ENCODE assay signal across 12 cellular contexts in genomic region chr15:40357246-40357645, GRCh38. TPM values are rescaled to one million over a fixed set of nuclear protein-coding genes. Genes with fewer than 3 reads are reported as not detected.
DNase-seq lines count a peak whose midpoint lies in the region; ATAC-seq, FAIRE-seq and TF ChIP-seq lines count a peak whose summit lies in the region.
"Had no signal": no experiment of that assay in that cellular context is flagged by ENCODE, and none has a peak within 500 bp of the region (broad histone marks: within the 10 kb centered on the region; RNA-seq: fewer than 3 reads in every experiment).

No MANE protein-coding gene starts in this region.

- peak overlapping the region; percentile 81; the same call in 1 of the 2 replicates for H3K4me2 ChIP-seq in HepG2 (ENCODE audit: low read depth, low read length)

- H3K4me3 Mint-ChIP-seq in activated CD8-positive, alpha-beta T cell treated with anti-CD3 and anti-CD28 coated beads for 36 hours: peak overlapping the region; percentile 71
- peak overlapping the region; percentile 69 for H3K4me3 Mint-ChIP-seq in mesothelial cell of epicardium

- no TSS peak for BruUV-seq in HepG2 (replicated peaks; lab: Mats Ljungman, UMichigan)

- no peaks in the 10 kb centered on the region for H3K36me3 Mint-ChIP-seq in activated CD8-positive, alpha-beta T cell treated with anti-CD3 and anti-CD28 coated beads for 36 hours (ENCODE audit: low read depth)
- H3K36me3 Mint-ChIP-seq in mesothelial cell of epicardium: no peaks in the 10 kb centered on the region

- no peak overlapping the region for H2AFZ ChIP-seq in HepG2 (ENCODE audit: low read length)

- intact Hi-C loops in HepG2 (cut with micrococcal nuclease; ENCODE audit: unreplicated experiment): no loop called here
- intact Hi-C loops in right lobe of liver (cut with DNase I): no loop called here
- intact Hi-C loops in activated CD8-positive, alpha-beta T cell treated with anti-CD3 and anti-CD28 coated beads for 36 hours (cut with micrococcal nuclease): no loop called here

- H3K27ac ChIP-seq in HepG2 (ENCODE audit: extremely low read length, insufficient read depth, low read length) (no peak overlapping the region), right lobe of liver (no peak overlapping the region)

- TF ChIP-seq CTCF in HepG2 (CRISPR knock-in tag; IDR thresholded peaks at IDR 0.05) (no peak), right lobe of liver (IDR thresholded peaks at IDR 0.05) (no peak), mesothelial cell of epicardium (IDR thresholded peaks at IDR 0.05; ENCODE audit: unreplicated experiment) (no peak)
- TF ChIP-seq CTCF in activated CD8-positive, alpha-beta T cell treated with anti-CD3 and anti-CD28 coated beads for 36 hours (IDR thresholded peaks at IDR 0.05): no peak

- peaks cover 7% of the 10 kb centered on the region for H3K4me1 Mint-ChIP-seq in activated CD8-positive, alpha-beta T cell treated with anti-CD3 and anti-CD28 coated beads for 36 hours (ENCODE audit: low read depth)
- H3K4me1 Mint-ChIP-seq in mesothelial cell of epicardium: peaks cover 12% of the 10 kb centered on the region

- in situ Hi-C loops in HepG2 (cut with HindIII; ENCODE audit: extremely low pct_ligation_motif_present, low pct_unique_long_range_greater_than_20kb): no loop called here

- POLR2A ChIA-PET in HepG2 (lab: Yijun Ruan, JAX): interaction anchor here (1.7 kb wide), 1 partner anchor 19 kb away, joined by 3 read pairs; no protein-coding TSS in a partner anchor
- POLR2A ChIA-PET in activated CD8-positive, alpha-beta T cell treated with anti-CD3 and anti-CD28 coated beads for 36 hours (lab: Charles Lee): interaction anchor here (0.8 to 1.5 kb wide), 6 partner anchors 10 to 83 kb away, joined by 3 to 4 read pairs (median 4); partner anchors contain the start of gene IVD

- H3K36me3 ChIP-seq in HepG2 (replicated peaks in 1 of 2; ENCODE audit: control insufficient read depth in 1 of 2, insufficient read depth in 2 of 2, low read length in 2 of 2) (no peaks in the 10 kb centered on the region), right lobe of liver (no peaks in the 10 kb centered on the region)

- no peaks in the 10 kb centered on the region for H4K20me1 ChIP-seq in HepG2 (ENCODE audit: insufficient read depth, low read length)

- no peak overlapping the region for H3K27ac Mint-ChIP-seq in activated CD8-positive, alpha-beta T cell treated with anti-CD3 and anti-CD28 coated beads for 36 hours
- H3K27ac Mint-ChIP-seq in mesothelial cell of epicardium: no peak overlapping the region

- 6% methylated on average over 1 of the region's 1 CpG for WGBS in HepG2 (ENCODE audit: low lambda C conversion rate)
- 44% methylated on average over 1 of the region's 1 CpG for whole genome bisulfite sequencing in right lobe of liver (ENCODE audit: insufficient coverage, low coverage, low lambda C conversion rate, missing lambda C conversion rate)

- no peak overlapping the region for H3K9ac ChIP-seq in HepG2 (ENCODE audit: insufficient read depth, low read depth, low read length)

- no peak for TF ChIP-seq RAD21 in HepG2 (CRISPR knock-in tag; IDR thresholded peaks at IDR 0.05)

- CTCF ChIA-PET in HepG2 (lab: Yijun Ruan, JAX; ENCODE audit: low intra/inter-chr PET ratio, low total read pairs): no interaction called here
- CTCF ChIA-PET in activated CD8-positive, alpha-beta T cell treated with anti-CD3 and anti-CD28 coated beads for 36 hours (lab: Charles Lee): interaction anchor here (0.9 to 7.7 kb wide), 7 partner anchors 11 to 82 kb away, joined by 3 to 71 read pairs (median 11); no protein-coding TSS in a partner anchor

- peaks cover 3 to 46% of the 10 kb centered on the region in 2 experiments; a peak in 4 of 5 replicates for H3K27me3 ChIP-seq in HepG2 (ENCODE audit: control insufficient read depth in 1 of 2, insufficient read depth in 2 of 2, low read length in 2 of 2)
- no peaks in the 10 kb centered on the region for H3K27me3 ChIP-seq in right lobe of liver

- peaks cover 25% of the 10 kb centered on the region for H3K4me1 ChIP-seq in HepG2 (ENCODE audit: insufficient read depth, low read length)
- peaks cover 0 to 18% (median 2%) of the 10 kb centered on the region in 4 donors for H3K4me1 ChIP-seq in right lobe of liver

- ATAC-seq in HepG2 (no peak), right lobe of liver (no peak), left lobe of liver (no peak), GM18870 (IDR thresholded peaks at IDR 0.05; ENCODE audit: unreplicated experiment) (no peak)
- ATAC-seq in activated CD8-positive, alpha-beta T cell treated with anti-CD3 and anti-CD28 coated beads for 36 hours: no peak

- H3K9me3 Mint-ChIP-seq in activated CD8-positive, alpha-beta T cell treated with anti-CD3 and anti-CD28 coated beads for 36 hours: no peaks in the 10 kb centered on the region
- H3K9me3 Mint-ChIP-seq in mesothelial cell of epicardium: no peaks in the 10 kb centered on the region

- FAIRE-seq in HepG2 (lab: Jason Lieb, UNC): no peak
- FAIRE-seq: endometrium had no signal

- no peak for DNase-seq in HepG2 (ENCODE audit: low spot score)
- no peak for DNase-seq in right lobe of liver
- DNase-seq in activated CD8-positive, alpha-beta T cell treated with anti-CD3 and anti-CD28 coated beads for 36 hours: no peak
- no peak for DNase-seq in mesothelial cell of epicardium (ENCODE audit: low spot score in 2 of 2, unreplicated experiment in 2 of 2)
- no peak for DNase-seq in left lobe of liver (ENCODE audit: low spot score)
- no peak for DNase-seq in NCI-H774 (lab: John Stamatoyannopoulos, UW)
- DNase-seq in NOMO-1 (lab: John Stamatoyannopoulos, UW; ENCODE audit: unreplicated experiment in 2 of 2): no peak

- H3K9me3 ChIP-seq in HepG2 (ENCODE audit: low read length) (no peaks in the 10 kb centered on the region), right lobe of liver (no peaks in the 10 kb centered on the region)

- no peaks in the 10 kb centered on the region for H3K79me2 ChIP-seq in HepG2 (ENCODE audit: insufficient read depth, low read length)

- H3K4me3 ChIP-seq in HepG2 (replicated peaks in 1 of 3; ENCODE audit: insufficient read depth in 1 of 3, low read depth in 2 of 3, low read length in 3 of 3) (0 out of 6 replicates have a peak overlapping the region, but pooled peaks of 1 of the 3 experiments have one; percentile 67), right lobe of liver (no peak overlapping the region)

- TF ChIP-seq EP300 in HepG2 (IDR thresholded peaks at IDR 0.05; ENCODE audit: low read depth in 2 of 2, low read length in 2 of 2) (no peak), HepG2 (CRISPR knock-in tag; IDR thresholded peaks at IDR 0.05; ENCODE audit: borderline replicate concordance) (no peak)

- no peaks in the 10 kb centered on the region for H3K27me3 Mint-ChIP-seq in activated CD8-positive, alpha-beta T cell treated with anti-CD3 and anti-CD28 coated beads for 36 hours
- H3K27me3 Mint-ChIP-seq in mesothelial cell of epicardium (ENCODE audit: low read depth): peaks cover 58% of the 10 kb centered on the region

- TF ChIP-seq POLR2A in HepG2 (IDR thresholded peaks at IDR 0.05; ENCODE audit: insufficient read depth in 1 of 2, low read depth in 2 of 2, low read length in 2 of 2) (no peak), right lobe of liver (IDR thresholded peaks at IDR 0.05) (no peak)

RNA-seq across cellular contexts. Expression of gene DISP2, which starts 0.8 kb away (rescaled TPM):
- 0.09 and 0.15 TPM in 2 replicates for total RNA-seq in HepG2 (2016; rRNA removed; fragmentation: Illumina TruSeq; extraction: Trizol)
- 0.20 TPM in 1 of 2 replicates, not detected in the other for total RNA-seq in HepG2 (2016; cell fraction: cytosol; rRNA removed; fragmentation: Illumina TruSeq; extraction: Trizol; ENCODE audit: low read depth)
- 0.01 and 0.15 TPM in 2 replicates for total RNA-seq in HepG2 (2016; cell fraction: insoluble cytoplasmic fraction; rRNA removed; fragmentation: Illumina TruSeq; extraction: Trizol)
- total RNA-seq in HepG2 (2016; cell fraction: membrane; rRNA removed; fragmentation: Illumina TruSeq; extraction: Trizol): 0.14 and 0.25 TPM in 2 replicates
- 0.09 and 0.88 TPM in 2 replicates for total RNA-seq in HepG2 (2016; cell fraction: nucleus; rRNA removed; fragmentation: Illumina TruSeq; extraction: Trizol)
- 0.07 and 0.32 TPM in 2 replicates for polyA plus RNA-seq in HepG2 (2011; rRNA removed)
- polyA plus RNA-seq in HepG2 (2011; cell fraction: cytosol; rRNA removed): 0.03 and 0.05 TPM in 2 replicates
- 0.12 and 0.14 TPM in 2 replicates for polyA plus RNA-seq in HepG2 (2011; cell fraction: nucleus; rRNA removed)
- polyA plus RNA-seq in HepG2 (2012): 0.03 and 0.12 TPM in 2 replicates
- polyA plus RNA-seq in HepG2 (2016; cell fraction: cytosol; fragmentation: Illumina TruSeq; extraction: Trizol; ENCODE audit: low read depth): 0.01 and 0.08 TPM in 2 replicates
- 0.03 and 0.20 TPM in 2 replicates for polyA plus RNA-seq in HepG2 (2016; cell fraction: insoluble cytoplasmic fraction; fragmentation: Illumina TruSeq; extraction: Trizol; ENCODE audit: low read depth)
- 0.26 and 0.30 TPM in 2 replicates for polyA plus RNA-seq in HepG2 (2016; cell fraction: membrane; fragmentation: Illumina TruSeq; extraction: Trizol; ENCODE audit: low read depth)
- 1.5 and 2.3 TPM in 2 replicates for polyA plus RNA-seq in HepG2 (2016; cell fraction: nucleus; fragmentation: Illumina TruSeq; extraction: Trizol; ENCODE audit: insufficient read depth, low read depth)
- polyA minus RNA-seq in HepG2 (2011; rRNA and poly(A)+ RNA removed; ENCODE audit: low replicate concordance): 0.40 and 1.0 TPM in 2 replicates
- polyA minus RNA-seq in HepG2 (2011; cell fraction: cytosol; rRNA and poly(A)+ RNA removed): 0.09 and 0.59 TPM in 2 replicates
- polyA minus RNA-seq in HepG2 (2011; cell fraction: nucleus; rRNA and poly(A)+ RNA removed): 0.37 and 0.64 TPM in 2 replicates
- total RNA-seq in right lobe of liver: under 1 TPM; 0.06 to 0.71 (median 0.16) TPM
- under 1 TPM; 0.09 to 0.20 TPM for total RNA-seq in activated CD8-positive, alpha-beta T cell treated with anti-CD3 and anti-CD28 coated beads for 36 hours
- 0.57 to 0.76 TPM (median 0.64 TPM) in 3 replicates for total RNA-seq in mesothelial cell of epicardium
- 0.25 TPM for total RNA-seq in left lobe of liver
- total RNA-seq: GM12878 had no signal

RNA-seq across cellular contexts. Expression of gene PHGR1, which starts 6.4 kb away (rescaled TPM):
- not detected in 2 replicates for total RNA-seq in HepG2 (2016; rRNA removed; fragmentation: Illumina TruSeq; extraction: Trizol)
- not detected in 2 replicates for total RNA-seq in HepG2 (2016; cell fraction: cytosol; rRNA removed; fragmentation: Illumina TruSeq; extraction: Trizol; ENCODE audit: low read depth)
- total RNA-seq in HepG2 (2016; cell fraction: insoluble cytoplasmic fraction; rRNA removed; fragmentation: Illumina TruSeq; extraction: Trizol): not detected in 2 replicates
- not detected in 2 replicates for total RNA-seq in HepG2 (2016; cell fraction: membrane; rRNA removed; fragmentation: Illumina TruSeq; extraction: Trizol)
- total RNA-seq in HepG2 (2016; cell fraction: nucleus; rRNA removed; fragmentation: Illumina TruSeq; extraction: Trizol): not detected in 2 replicates
- not detected in 2 replicates for polyA plus RNA-seq in HepG2 (2011; rRNA removed)
- not detected in 2 replicates for polyA plus RNA-seq in HepG2 (2011; cell fraction: cytosol; rRNA removed)
- not detected in 2 replicates for polyA plus RNA-seq in HepG2 (2011; cell fraction: nucleus; rRNA removed)
- not detected in 2 replicates for polyA plus RNA-seq in HepG2 (2012)
- polyA plus RNA-seq in HepG2 (2016; cell fraction: cytosol; fragmentation: Illumina TruSeq; extraction: Trizol; ENCODE audit: low read depth): not detected in 2 replicates
- not detected in 2 replicates for polyA plus RNA-seq in HepG2 (2016; cell fraction: insoluble cytoplasmic fraction; fragmentation: Illumina TruSeq; extraction: Trizol; ENCODE audit: low read depth)
- polyA plus RNA-seq in HepG2 (2016; cell fraction: membrane; fragmentation: Illumina TruSeq; extraction: Trizol; ENCODE audit: low read depth): not detected in 2 replicates
- not detected in 2 replicates for polyA plus RNA-seq in HepG2 (2016; cell fraction: nucleus; fragmentation: Illumina TruSeq; extraction: Trizol; ENCODE audit: insufficient read depth, low read depth)
- polyA minus RNA-seq in HepG2 (2011; rRNA and poly(A)+ RNA removed; ENCODE audit: low replicate concordance): not detected in 2 replicates
- polyA minus RNA-seq in HepG2 (2011; cell fraction: cytosol; rRNA and poly(A)+ RNA removed): not detected in 2 replicates
- not detected in 2 replicates for polyA minus RNA-seq in HepG2 (2011; cell fraction: nucleus; rRNA and poly(A)+ RNA removed)
- total RNA-seq in right lobe of liver: not detected
- not detected for total RNA-seq in activated CD8-positive, alpha-beta T cell treated with anti-CD3 and anti-CD28 coated beads for 36 hours
- total RNA-seq in mesothelial cell of epicardium: 0.93 TPM in 1 of 3 replicates, not detected in the others
- total RNA-seq in left lobe of liver: not detected
- total RNA-seq: Calu3, GM12878, pulmonary artery endothelial cell had no signal
- polyA plus RNA-seq: GM12878 had no signal

RNA-seq across cellular contexts. Expression of gene CCDC9B, which starts 16.5 kb away (rescaled TPM):
- total RNA-seq in HepG2 (2016; rRNA removed; fragmentation: Illumina TruSeq; extraction: Trizol): 1.0 and 1.6 TPM in 2 replicates
- 0.20 and 0.71 TPM in 2 replicates for total RNA-seq in HepG2 (2016; cell fraction: cytosol; rRNA removed; fragmentation: Illumina TruSeq; extraction: Trizol; ENCODE audit: low read depth)
- 0.89 and 1.7 TPM in 2 replicates for total RNA-seq in HepG2 (2016; cell fraction: insoluble cytoplasmic fraction; rRNA removed; fragmentation: Illumina TruSeq; extraction: Trizol)
- 0.74 and 0.79 TPM in 2 replicates for total RNA-seq in HepG2 (2016; cell fraction: membrane; rRNA removed; fragmentation: Illumina TruSeq; extraction: Trizol)
- total RNA-seq in HepG2 (2016; cell fraction: nucleus; rRNA removed; fragmentation: Illumina TruSeq; extraction: Trizol): 5.4 and 6.0 TPM in 2 replicates
- 0.98 and 1.3 TPM in 2 replicates for polyA plus RNA-seq in HepG2 (2011; rRNA removed)
- 0.34 and 0.46 TPM in 2 replicates for polyA plus RNA-seq in HepG2 (2011; cell fraction: cytosol; rRNA removed)
- polyA plus RNA-seq in HepG2 (2011; cell fraction: nucleus; rRNA removed): 16.0 and 21.0 TPM in 2 replicates
- polyA plus RNA-seq in HepG2 (2012): 1.9 and 2.3 TPM in 2 replicates
- 0.20 and 0.31 TPM in 2 replicates for polyA plus RNA-seq in HepG2 (2016; cell fraction: cytosol; fragmentation: Illumina TruSeq; extraction: Trizol; ENCODE audit: low read depth)
- 0.72 and 1.5 TPM in 2 replicates for polyA plus RNA-seq in HepG2 (2016; cell fraction: insoluble cytoplasmic fraction; fragmentation: Illumina TruSeq; extraction: Trizol; ENCODE audit: low read depth)
- polyA plus RNA-seq in HepG2 (2016; cell fraction: membrane; fragmentation: Illumina TruSeq; extraction: Trizol; ENCODE audit: low read depth): 0.16 and 0.26 TPM in 2 replicates
- polyA plus RNA-seq in HepG2 (2016; cell fraction: nucleus; fragmentation: Illumina TruSeq; extraction: Trizol; ENCODE audit: insufficient read depth, low read depth): 10.8 and 14.7 TPM in 2 replicates
- polyA minus RNA-seq in HepG2 (2011; rRNA and poly(A)+ RNA removed; ENCODE audit: low replicate concordance): 3.8 and 11.1 TPM in 2 replicates
- polyA minus RNA-seq in HepG2 (2011; cell fraction: cytosol; rRNA and poly(A)+ RNA removed): 0.69 and 2.3 TPM in 2 replicates
- 16.1 and 20.5 TPM in 2 replicates for polyA minus RNA-seq in HepG2 (2011; cell fraction: nucleus; rRNA and poly(A)+ RNA removed)
- 10 to 100 TPM in 1 of 6 experiments, 1 to 10 TPM in 5; 4.2 to 11.9 (median 4.7) TPM for total RNA-seq in right lobe of liver
- 1 to 10 TPM; 1.4 to 2.3 TPM for total RNA-seq in activated CD8-positive, alpha-beta T cell treated with anti-CD3 and anti-CD28 coated beads for 36 hours
- 23.4 to 26.9 TPM (median 26.1 TPM) in 3 replicates for total RNA-seq in mesothelial cell of epicardium
- total RNA-seq in left lobe of liver: 16.6 TPM

RNA-seq across cellular contexts. Expression of gene KNSTRN, which starts 25.3 kb away (rescaled TPM):
- 62.3 and 82.1 TPM in 2 replicates for total RNA-seq in HepG2 (2016; rRNA removed; fragmentation: Illumina TruSeq; extraction: Trizol)
- total RNA-seq in HepG2 (2016; cell fraction: cytosol; rRNA removed; fragmentation: Illumina TruSeq; extraction: Trizol; ENCODE audit: low read depth): 28.6 and 31.3 TPM in 2 replicates
- total RNA-seq in HepG2 (2016; cell fraction: insoluble cytoplasmic fraction; rRNA removed; fragmentation: Illumina TruSeq; extraction: Trizol): 60.3 and 80.7 TPM in 2 replicates
- total RNA-seq in HepG2 (2016; cell fraction: membrane; rRNA removed; fragmentation: Illumina TruSeq; extraction: Trizol): 43.2 and 48.2 TPM in 2 replicates
- 31.0 and 33.7 TPM in 2 replicates for total RNA-seq in HepG2 (2016; cell fraction: nucleus; rRNA removed; fragmentation: Illumina TruSeq; extraction: Trizol)
- 12.9 and 20.3 TPM in 2 replicates for polyA plus RNA-seq in HepG2 (2011; rRNA removed)
- polyA plus RNA-seq in HepG2 (2011; cell fraction: cytosol; rRNA removed): 11.9 and 12.5 TPM in 2 replicates
- 10.3 and 10.6 TPM in 2 replicates for polyA plus RNA-seq in HepG2 (2011; cell fraction: nucleus; rRNA removed)
- 13.8 and 21.5 TPM in 2 replicates for polyA plus RNA-seq in HepG2 (2012)
- 15.1 and 18.4 TPM in 2 replicates for polyA plus RNA-seq in HepG2 (2016; cell fraction: cytosol; fragmentation: Illumina TruSeq; extraction: Trizol; ENCODE audit: low read depth)
- polyA plus RNA-seq in HepG2 (2016; cell fraction: insoluble cytoplasmic fraction; fragmentation: Illumina TruSeq; extraction: Trizol; ENCODE audit: low read depth): 70.7 and 72.8 TPM in 2 replicates
- polyA plus RNA-seq in HepG2 (2016; cell fraction: membrane; fragmentation: Illumina TruSeq; extraction: Trizol; ENCODE audit: low read depth): 25.7 and 26.6 TPM in 2 replicates
- 48.7 and 55.8 TPM in 2 replicates for polyA plus RNA-seq in HepG2 (2016; cell fraction: nucleus; fragmentation: Illumina TruSeq; extraction: Trizol; ENCODE audit: insufficient read depth, low read depth)
- 9.8 and 86.6 TPM in 2 replicates for polyA minus RNA-seq in HepG2 (2011; rRNA and poly(A)+ RNA removed; ENCODE audit: low replicate concordance)
- 9.2 and 11.1 TPM in 2 replicates for polyA minus RNA-seq in HepG2 (2011; cell fraction: cytosol; rRNA and poly(A)+ RNA removed)
- polyA minus RNA-seq in HepG2 (2011; cell fraction: nucleus; rRNA and poly(A)+ RNA removed): 17.2 and 23.4 TPM in 2 replicates
- 10 to 100 TPM in 4 of 6 experiments, 1 to 10 TPM in 2; 5.4 to 17.2 (median 11.2) TPM for total RNA-seq in right lobe of liver
- 10 to 100 TPM; 54.2 to 55.0 TPM for total RNA-seq in activated CD8-positive, alpha-beta T cell treated with anti-CD3 and anti-CD28 coated beads for 36 hours
- total RNA-seq in mesothelial cell of epicardium: 29.9 to 34.6 TPM (median 31.1 TPM) in 3 replicates
- total RNA-seq in left lobe of liver: 9.2 TPM

RNA-seq across cellular contexts. Expression of gene INAFM2, which starts 33.8 kb away (rescaled TPM):
- total RNA-seq in HepG2 (2016; rRNA removed; fragmentation: Illumina TruSeq; extraction: Trizol) (6.5 and 8.1 TPM in 2 replicates), right lobe of liver (1 to 10 TPM; 4.6 to 8.7 (median 5.8) TPM), mesothelial cell of epicardium (19.2 to 23.1 TPM (median 21.9 TPM) in 3 replicates), left lobe of liver (7.7 TPM)
- total RNA-seq in HepG2 (2016; cell fraction: cytosol; rRNA removed; fragmentation: Illumina TruSeq; extraction: Trizol; ENCODE audit: low read depth): 2.3 and 2.5 TPM in 2 replicates
- 6.7 and 7.0 TPM in 2 replicates for total RNA-seq in HepG2 (2016; cell fraction: insoluble cytoplasmic fraction; rRNA removed; fragmentation: Illumina TruSeq; extraction: Trizol)
- 8.8 and 9.5 TPM in 2 replicates for total RNA-seq in HepG2 (2016; cell fraction: membrane; rRNA removed; fragmentation: Illumina TruSeq; extraction: Trizol)
- 5.3 and 7.0 TPM in 2 replicates for total RNA-seq in HepG2 (2016; cell fraction: nucleus; rRNA removed; fragmentation: Illumina TruSeq; extraction: Trizol)
- 5.4 and 5.5 TPM in 2 replicates for polyA plus RNA-seq in HepG2 (2011; rRNA removed)
- polyA plus RNA-seq in HepG2 (2011; cell fraction: cytosol; rRNA removed): 2.7 and 3.4 TPM in 2 replicates
- 2.2 and 2.7 TPM in 2 replicates for polyA plus RNA-seq in HepG2 (2011; cell fraction: nucleus; rRNA removed)
- polyA plus RNA-seq in HepG2 (2012): 4.1 and 4.6 TPM in 2 replicates
- polyA plus RNA-seq in HepG2 (2016; cell fraction: cytosol; fragmentation: Illumina TruSeq; extraction: Trizol; ENCODE audit: low read depth): 1.7 and 3.1 TPM in 2 replicates
- polyA plus RNA-seq in HepG2 (2016; cell fraction: insoluble cytoplasmic fraction; fragmentation: Illumina TruSeq; extraction: Trizol; ENCODE audit: low read depth): 6.6 and 7.4 TPM in 2 replicates
- 5.0 and 6.1 TPM in 2 replicates for polyA plus RNA-seq in HepG2 (2016; cell fraction: membrane; fragmentation: Illumina TruSeq; extraction: Trizol; ENCODE audit: low read depth)
- polyA plus RNA-seq in HepG2 (2016; cell fraction: nucleus; fragmentation: Illumina TruSeq; extraction: Trizol; ENCODE audit: insufficient read depth, low read depth): 5.7 and 8.4 TPM in 2 replicates
- polyA minus RNA-seq in HepG2 (2011; rRNA and poly(A)+ RNA removed; ENCODE audit: low replicate concordance): 3.4 and 5.5 TPM in 2 replicates
- polyA minus RNA-seq in HepG2 (2011; cell fraction: cytosol; rRNA and poly(A)+ RNA removed): 4.6 and 5.2 TPM in 2 replicates
- polyA minus RNA-seq in HepG2 (2011; cell fraction: nucleus; rRNA and poly(A)+ RNA removed): 2.2 and 4.2 TPM in 2 replicates
- 10 to 100 TPM; 15.0 to 16.9 TPM for total RNA-seq in activated CD8-positive, alpha-beta T cell treated with anti-CD3 and anti-CD28 coated beads for 36 hours
